ENCODE assay signal across 24 cellular contexts in genomic region chr16:64830653-64831052, GRCh38.
DNase-seq lines count a peak whose midpoint lies in the region; ATAC-seq and TF ChIP-seq lines count a peak whose summit lies in the region.
"Had no signal": no experiment of that assay in that cellular context is flagged by ENCODE, and none has a peak within 500 bp of the region (broad histone marks: within the 10 kb centered on the region; RNA-seq: fewer than 3 reads in every experiment).

No MANE protein-coding gene starts in this region.

- DNase-seq in AG08396 (ENCODE audit: low spot score) = peak; percentile 6
- DNase-seq in astrocyte of the hippocampus (ENCODE audit: low read depth, low spot score) = peak; percentile 9
- DNase-seq in foreskin fibroblast = peak; percentile 52 to 61
- no peak for DNase-seq in NCI-H1092 (lab: John Stamatoyannopoulos, UW)
- no peak for DNase-seq in NCI-H1694 treated with DMSO at 0.1 percent for 48 hours (lab: John Stamatoyannopoulos, UW)
- DNase-seq in mucosa of gallbladder (ENCODE audit: low spot score) = no peak
- DNase-seq: activated CD4-positive, alpha-beta T cell treated with anti-CD3 and anti-CD28 coated beads, Interleukin-2, amount 10 ng/mL, durations not matched to agents 24 days and 14 days; activated CD8-positive, alpha-beta memory T cell treated with anti-CD3 and anti-CD28 coated beads, Interleukin-2, amount 10 ng/mL, durations not matched to agents 7 days and 5 days; activated naive CD8-positive, alpha-beta T cell treated with anti-CD3 and anti-CD28 coated beads for 36 hours; CD8-positive, alpha-beta T cell; dermis blood vessel endothelial cell; DND-41; kidney; MG63; NCI-H226; NCI-H82; ovary; T-helper 17 cell had no signal

- CTCF ChIA-PET in HEK293 (lab: Yijun Ruan, JAX) = no interaction called here

- TF ChIP-seq CTCF in HEK293 (tag by site-specific recombination; IDR thresholded peaks at IDR 0.05) = no peak
- TF ChIP-seq CTCF in foreskin fibroblast (IDR thresholded peaks at IDR 0.05; ENCODE audit: low read depth, low read length) = no peak

- POLR2A ChIA-PET in HEK293 (lab: Yijun Ruan, JAX) = no interaction called here

- H3K9me3 ChIP-seq in HEK293 (ENCODE audit: control insufficient read depth, insufficient read depth, low read depth, low read length) = no peaks in the 10 kb centered on the region
- H3K9me3 ChIP-seq: MG63, ovary, suprapubic skin had no signal

- H3K4me3 ChIP-seq in HEK293 (ENCODE audit: low read depth, low read length) (no peak overlapping the region), foreskin fibroblast (ENCODE audit: low read depth in 1 of 2, low read length in 2 of 2) (no peak overlapping the region)
- H3K4me3 ChIP-seq: cardiac muscle cell, gastroesophageal sphincter, MG63, ovary, suprapubic skin had no signal

- ATAC-seq in GM18517 (IDR thresholded peaks at IDR 0.05; ENCODE audit: unreplicated experiment) = no peak
- ATAC-seq: activated CD8-positive, alpha-beta memory T cell treated with anti-CD3 and anti-CD28 coated beads, Interleukin-2, amount 10 ng/mL, durations not matched to agents 7 days and 5 days; CD8-positive, alpha-beta T cell; gastroesophageal sphincter; sciatic nerve; T-helper 17 cell had no signal

- no peaks in the 10 kb centered on the region for H3K4me1 ChIP-seq in HEK293 (ENCODE audit: control insufficient read depth, insufficient read depth, low read length)
- H3K4me1 ChIP-seq: suprapubic skin had no signal

- H3K36me3 ChIP-seq in HEK293 (ENCODE audit: control insufficient read depth in 2 of 2, insufficient read depth in 1 of 2, low read length in 2 of 2) = no peaks in the 10 kb centered on the region
- H3K36me3 ChIP-seq: cardiac muscle cell, gastroesophageal sphincter, MG63, ovary, suprapubic skin had no signal

- H3K27ac ChIP-seq in HEK293 (ENCODE audit: extremely low read depth, low read depth, low read length) = no peak overlapping the region
- H3K27ac ChIP-seq: cardiac muscle cell, gastroesophageal sphincter, ovary, suprapubic skin had no signal

TF ChIP-seq in HEK293, 187 proteins besides CTCF, POLR2A, EP300 and RAD21:
- TF ChIP-seq ZNF571 (tag by site-specific recombination; IDR thresholded peaks at IDR 0.05) = no peak
- TF ChIP-seq, protein P1, sequence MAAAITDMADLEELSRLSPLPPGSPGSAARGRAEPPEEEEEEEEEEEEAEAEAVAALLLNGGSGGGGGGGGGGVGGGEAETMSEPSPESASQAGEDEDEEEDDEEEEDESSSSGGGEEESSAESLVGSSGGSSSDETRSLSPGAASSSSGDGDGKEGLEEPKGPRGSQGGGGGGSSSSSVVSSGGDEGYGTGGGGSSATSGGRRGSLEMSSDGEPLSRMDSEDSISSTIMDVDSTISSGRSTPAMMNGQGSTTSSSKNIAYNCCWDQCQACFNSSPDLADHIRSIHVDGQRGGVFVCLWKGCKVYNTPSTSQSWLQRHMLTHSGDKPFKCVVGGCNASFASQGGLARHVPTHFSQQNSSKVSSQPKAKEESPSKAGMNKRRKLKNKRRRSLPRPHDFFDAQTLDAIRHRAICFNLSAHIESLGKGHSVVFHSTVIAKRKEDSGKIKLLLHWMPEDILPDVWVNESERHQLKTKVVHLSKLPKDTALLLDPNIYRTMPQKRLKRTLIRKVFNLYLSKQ (tag by site-specific recombination; IDR thresholded peaks at IDR 0.05; ENCODE audit: borderline replicate concordance) = no peak
- 0 out of 2 replicates have a peak, but pooled peaks have one; percentile 40 for TF ChIP-seq HOXD13 (CRISPR knock-in tag; IDR thresholded peaks at IDR 0.05; ENCODE audit: borderline replicate concordance)
- TF ChIP-seq KLF16 (tag by site-specific recombination; IDR thresholded peaks at IDR 0.05) = no peak
- TF ChIP-seq ZNF521 (tag by site-specific recombination; IDR thresholded peaks at IDR 0.05) = no peak

Comparison
In these comparisons a context has a peak if more than half of its experiments do, and no peak if none do; other contexts are left out.
1. DNase-seq: peak in AG08396 (single experiment), astrocyte of the hippocampus (single experiment) and foreskin fibroblast (2 of 2); none in NCI-H1092 (single experiment), NCI-H1694 treated with DMSO at 0.1 percent for 48 hours (single experiment) and mucosa of gallbladder (single experiment).